ENCODE assay signal across 9 cellular contexts in genomic region chr17:3558603-3559269, GRCh38. TPM values are rescaled to one million over a fixed set of nuclear protein-coding genes. Genes with fewer than 3 reads are reported as not detected.
DNase-seq lines count a peak whose midpoint lies in the region; ATAC-seq, FAIRE-seq and TF ChIP-seq lines count a peak whose summit lies in the region.
"Had no signal": no experiment of that assay in that cellular context is flagged by ENCODE, and none has a peak within 500 bp of the region (broad histone marks: within the 10 kb centered on the region; RNA-seq: fewer than 3 reads in every experiment).

No MANE protein-coding gene starts in this region.

- H3K27ac ChIP-seq in HepG2 (ENCODE audit: extremely low read length, insufficient read depth, low read length) (no peak overlapping the region), tibial nerve (peak overlapping the region in 1 of 4 donors; percentile 56)
- H3K27ac ChIP-seq: SK-N-MC had no signal

- POLR2A ChIA-PET in HepG2 (lab: Yijun Ruan, JAX): interaction anchor here (0.9 to 1.5 kb wide), 3 partner anchors 12 to 77 kb away, joined by 3 to 7 read pairs (median 6); partner anchors contain the start of genes CTNS and SHPK

- no peaks in the 10 kb centered on the region for H3K79me2 ChIP-seq in HepG2 (ENCODE audit: insufficient read depth, low read length)

- peaks cover 27% of the 10 kb centered on the region for H3K4me1 ChIP-seq in HepG2 (ENCODE audit: insufficient read depth, low read length)
- H3K4me1 ChIP-seq in tibial nerve: peaks cover 0 to 18% (median 5%) of the 10 kb centered on the region in 4 donors

- TF ChIP-seq CTCF in HepG2 (CRISPR knock-in tag; IDR thresholded peaks at IDR 0.05): no peak
- no peak for TF ChIP-seq CTCF in tibial nerve (IDR thresholded peaks at IDR 0.05)

- FAIRE-seq in HepG2 (lab: Jason Lieb, UNC): no peak

- intact Hi-C loops in HepG2 (cut with micrococcal nuclease; ENCODE audit: unreplicated experiment): no loop called here

- H3K9me3 Mint-ChIP-seq in activated T-cell treated with anti-CD3 and anti-CD28 coated beads, Interleukin-2, amount 50 U/mL, for 72 hours: no peaks in the 10 kb centered on the region

- TF ChIP-seq EP300 in HepG2 (IDR thresholded peaks at IDR 0.05; ENCODE audit: low read depth in 2 of 2, low read length in 2 of 2) (no peak), HepG2 (CRISPR knock-in tag; IDR thresholded peaks at IDR 0.05; ENCODE audit: borderline replicate concordance) (no peak), tibial nerve (IDR thresholded peaks at IDR 0.05) (no peak)

- H3K4me1 Mint-ChIP-seq in activated T-cell treated with anti-CD3 and anti-CD28 coated beads, Interleukin-2, amount 50 U/mL, for 72 hours (ENCODE audit: low read depth): peaks cover 33% of the 10 kb centered on the region

- H3K4me3 Mint-ChIP-seq in activated T-cell treated with anti-CD3 and anti-CD28 coated beads, Interleukin-2, amount 50 U/mL, for 72 hours: peak overlapping the region; percentile 34 to 44

- H3K27me3 Mint-ChIP-seq in activated T-cell treated with anti-CD3 and anti-CD28 coated beads, Interleukin-2, amount 50 U/mL, for 72 hours (ENCODE audit: low read depth): no peaks in the 10 kb centered on the region

- TF ChIP-seq POLR2A in HepG2 (IDR thresholded peaks at IDR 0.05; ENCODE audit: insufficient read depth in 1 of 2, low read depth in 2 of 2, low read length in 2 of 2): no peak
- no peak for TF ChIP-seq POLR2A in tibial nerve (IDR thresholded peaks at IDR 0.05)

- H3K27me3 ChIP-seq in HepG2 (ENCODE audit: control insufficient read depth in 1 of 2, insufficient read depth in 2 of 2, low read length in 2 of 2) (peaks cover 6 to 29% of the 10 kb centered on the region in 2 experiments; a peak in 3 of 5 replicates), tibial nerve (no peaks in the 10 kb centered on the region)

- no peaks in the 10 kb centered on the region for H3K36me3 ChIP-seq in HepG2 (replicated peaks in 1 of 2; ENCODE audit: control insufficient read depth in 1 of 2, insufficient read depth in 2 of 2, low read length in 2 of 2)
- no peaks in the 10 kb centered on the region for H3K36me3 ChIP-seq in tibial nerve

- no peak overlapping the region for H3K9ac ChIP-seq in HepG2 (ENCODE audit: insufficient read depth, low read depth, low read length)

- no peak for TF ChIP-seq RAD21 in HepG2 (CRISPR knock-in tag; IDR thresholded peaks at IDR 0.05)

- BruUV-seq in HepG2 (replicated peaks; lab: Mats Ljungman, UMichigan): no TSS peak

- in situ Hi-C loops in HepG2 (cut with HindIII; ENCODE audit: extremely low pct_ligation_motif_present, low pct_unique_long_range_greater_than_20kb): no loop called here

- peak overlapping the region; percentile 76 for H3K4me2 ChIP-seq in HepG2 (ENCODE audit: low read depth, low read length)

- ATAC-seq in GM18502 (IDR thresholded peaks at IDR 0.05; ENCODE audit: poor library complexity, unreplicated experiment) (peak; percentile 75), GM21825 (IDR thresholded peaks at IDR 0.05; ENCODE audit: unreplicated experiment) (peak; percentile 66), HepG2 (peak; percentile 56)
- ATAC-seq in activated T-cell treated with anti-CD3 and anti-CD28 coated beads, Interleukin-2, amount 50 U/mL, for 72 hours (replicated peaks in 1 of 2): peak; percentile 76 to 84

- no peak overlapping the region for H2AFZ ChIP-seq in HepG2 (ENCODE audit: low read length)

- peak overlapping the region; percentile 14 for H3K27ac Mint-ChIP-seq in activated T-cell treated with anti-CD3 and anti-CD28 coated beads, Interleukin-2, amount 50 U/mL, for 72 hours

- no peaks in the 10 kb centered on the region for H3K36me3 Mint-ChIP-seq in activated T-cell treated with anti-CD3 and anti-CD28 coated beads, Interleukin-2, amount 50 U/mL, for 72 hours (ENCODE audit: insufficient read depth in 2 of 2)

- CTCF ChIA-PET in HepG2 (lab: Yijun Ruan, JAX; ENCODE audit: low intra/inter-chr PET ratio, low total read pairs): no interaction called here

- WGBS in HepG2 (ENCODE audit: low lambda C conversion rate): 45% methylated on average over 9 of the region's 25 CpGs
- WGBS in tibial nerve, 2 donors: 43 to 58% methylated on average over 14 to 24 of the region's 25 CpGs

- H4K20me1 ChIP-seq in HepG2 (ENCODE audit: insufficient read depth, low read length): no peaks in the 10 kb centered on the region

- H3K4me3 ChIP-seq in HepG2 (replicated peaks in 1 of 3; ENCODE audit: insufficient read depth in 1 of 3, low read depth in 2 of 3, low read length in 3 of 3) (peak overlapping the region in 1 of 3 experiments; percentile 50; a peak in 2 of 6 replicates), tibial nerve (no peak overlapping the region)
- H3K4me3 ChIP-seq: SK-N-MC had no signal

- H3K9me3 ChIP-seq in HepG2 (ENCODE audit: low read length): no peaks in the 10 kb centered on the region
- no peaks in the 10 kb centered on the region for H3K9me3 ChIP-seq in tibial nerve

- DNase-seq in NCI-H146 treated with DMSO at 0.1 percent for 48 hours (lab: John Stamatoyannopoulos, UW; ENCODE audit: unreplicated experiment): peak; percentile 16
- DNase-seq in activated T-cell treated with anti-CD3 and anti-CD28 coated beads, Interleukin-2, amount 50 U/mL, for 72 hours: peak; percentile 63 to 74
- DNase-seq in HepG2 (ENCODE audit: low spot score): no peak
- peak; percentile 71 for DNase-seq in ureter (ENCODE audit: low spot score)
- DNase-seq in NCI-H1092 (lab: John Stamatoyannopoulos, UW): no peak
- no peak for DNase-seq in tibial nerve (ENCODE audit: low spot score in 2 of 2)

TF ChIP-seq in HepG2, 621 proteins besides CTCF, POLR2A, EP300 and RAD21 (continues in another document):
- no peak for TF ChIP-seq REL (CRISPR knock-in tag; conservative IDR thresholded peaks at IDR 0.05)
- TF ChIP-seq KDM5B (CRISPR knock-in tag; IDR thresholded peaks at IDR 0.05; ENCODE audit: borderline replicate concordance): 0 out of 2 replicates have a peak, but pooled peaks have one; percentile 24
- TF ChIP-seq KDM2A (CRISPR knock-in tag; IDR thresholded peaks at IDR 0.05; ENCODE audit: borderline replicate concordance, low read depth): no peak
- no peak for TF ChIP-seq EED (CRISPR knock-in tag; IDR thresholded peaks at IDR 0.05)
- TF ChIP-seq FOXC1 (CRISPR knock-in tag; IDR thresholded peaks at IDR 0.05; ENCODE audit: borderline replicate concordance): no peak
- 0 out of 2 replicates have a peak, but pooled peaks have one; percentile 20 for TF ChIP-seq PHF20 (CRISPR knock-in tag; IDR thresholded peaks at IDR 0.05)

RNA-seq across cellular contexts. Expression of gene TRPV3, which starts 1.1 kb away (rescaled TPM):
- 1 to 10 TPM; 2.0 to 2.6 TPM for total RNA-seq in activated T-cell treated with anti-CD3 and anti-CD28 coated beads, Interleukin-2, amount 50 U/mL, for 72 hours
- 0.46 and 1.0 TPM in 2 replicates for total RNA-seq in HepG2 (2016; rRNA removed; fragmentation: Illumina TruSeq; extraction: Trizol)
- 0.10 and 0.18 TPM in 2 replicates for total RNA-seq in HepG2 (2016; cell fraction: cytosol; rRNA removed; fragmentation: Illumina TruSeq; extraction: Trizol; ENCODE audit: low read depth)
- 0.65 and 0.82 TPM in 2 replicates for total RNA-seq in HepG2 (2016; cell fraction: insoluble cytoplasmic fraction; rRNA removed; fragmentation: Illumina TruSeq; extraction: Trizol)
- total RNA-seq in HepG2 (2016; cell fraction: membrane; rRNA removed; fragmentation: Illumina TruSeq; extraction: Trizol): 0.14 and 0.34 TPM in 2 replicates
- total RNA-seq in HepG2 (2016; cell fraction: nucleus; rRNA removed; fragmentation: Illumina TruSeq; extraction: Trizol): 0.81 and 1.5 TPM in 2 replicates
- polyA plus RNA-seq in HepG2 (2011; rRNA removed): 0.40 and 0.90 TPM in 2 replicates
- 0.41 and 0.43 TPM in 2 replicates for polyA plus RNA-seq in HepG2 (2011; cell fraction: cytosol; rRNA removed)
- 1.8 and 2.7 TPM in 2 replicates for polyA plus RNA-seq in HepG2 (2011; cell fraction: nucleus; rRNA removed)
- 0.35 and 0.36 TPM in 2 replicates for polyA plus RNA-seq in HepG2 (2012)
- 0.03 and 0.05 TPM in 2 replicates for polyA plus RNA-seq in HepG2 (2016; cell fraction: cytosol; fragmentation: Illumina TruSeq; extraction: Trizol; ENCODE audit: low read depth)
- polyA plus RNA-seq in HepG2 (2016; cell fraction: insoluble cytoplasmic fraction; fragmentation: Illumina TruSeq; extraction: Trizol; ENCODE audit: low read depth): 0.23 and 0.37 TPM in 2 replicates
- polyA plus RNA-seq in HepG2 (2016; cell fraction: membrane; fragmentation: Illumina TruSeq; extraction: Trizol; ENCODE audit: low read depth): 0.09 and 0.27 TPM in 2 replicates
- 1.4 and 2.5 TPM in 2 replicates for polyA plus RNA-seq in HepG2 (2016; cell fraction: nucleus; fragmentation: Illumina TruSeq; extraction: Trizol; ENCODE audit: insufficient read depth, low read depth)
- 0.07 and 0.92 TPM in 2 replicates for polyA minus RNA-seq in HepG2 (2011; rRNA and poly(A)+ RNA removed; ENCODE audit: low replicate concordance)
- polyA minus RNA-seq in HepG2 (2011; cell fraction: cytosol; rRNA and poly(A)+ RNA removed): 1.2 TPM in 1 of 2 replicates, not detected in the other
- polyA minus RNA-seq in HepG2 (2011; cell fraction: nucleus; rRNA and poly(A)+ RNA removed): 0.99 and 1.2 TPM in 2 replicates
- total RNA-seq in ureter: 4.3 TPM
- 10 to 100 TPM in 1 of 4 donors, 1 to 10 TPM in 3; 4.2 to 21.4 (median 9.7) TPM for total RNA-seq in tibial nerve

RNA-seq across cellular contexts. Expression of gene TRPV1, which starts 50.5 kb away (rescaled TPM):
- total RNA-seq in activated T-cell treated with anti-CD3 and anti-CD28 coated beads, Interleukin-2, amount 50 U/mL, for 72 hours: 1 to 10 TPM; 4.1 to 5.1 TPM
- total RNA-seq in HepG2 (2016; rRNA removed; fragmentation: Illumina TruSeq; extraction: Trizol) (2.2 and 5.3 TPM in 2 replicates), ureter (9.0 TPM), tibial nerve (10 to 100 TPM; 11.3 to 31.5 (median 12.1) TPM)
- 1.9 TPM in 2 replicates for total RNA-seq in HepG2 (2016; cell fraction: cytosol; rRNA removed; fragmentation: Illumina TruSeq; extraction: Trizol; ENCODE audit: low read depth)
- 1.9 and 5.0 TPM in 2 replicates for total RNA-seq in HepG2 (2016; cell fraction: insoluble cytoplasmic fraction; rRNA removed; fragmentation: Illumina TruSeq; extraction: Trizol)
- 2.0 and 2.1 TPM in 2 replicates for total RNA-seq in HepG2 (2016; cell fraction: membrane; rRNA removed; fragmentation: Illumina TruSeq; extraction: Trizol)
- 7.9 and 9.6 TPM in 2 replicates for total RNA-seq in HepG2 (2016; cell fraction: nucleus; rRNA removed; fragmentation: Illumina TruSeq; extraction: Trizol)
- 8.0 and 9.5 TPM in 2 replicates for polyA plus RNA-seq in HepG2 (2011; rRNA removed)
- polyA plus RNA-seq in HepG2 (2011; cell fraction: cytosol; rRNA removed): 3.6 and 3.7 TPM in 2 replicates
- 29.7 and 33.7 TPM in 2 replicates for polyA plus RNA-seq in HepG2 (2011; cell fraction: nucleus; rRNA removed)
- polyA plus RNA-seq in HepG2 (2012): 5.3 and 6.4 TPM in 2 replicates
- 0.44 and 0.46 TPM in 2 replicates for polyA plus RNA-seq in HepG2 (2016; cell fraction: cytosol; fragmentation: Illumina TruSeq; extraction: Trizol; ENCODE audit: low read depth)
- 1.7 and 2.2 TPM in 2 replicates for polyA plus RNA-seq in HepG2 (2016; cell fraction: insoluble cytoplasmic fraction; fragmentation: Illumina TruSeq; extraction: Trizol; ENCODE audit: low read depth)
- polyA plus RNA-seq in HepG2 (2016; cell fraction: membrane; fragmentation: Illumina TruSeq; extraction: Trizol; ENCODE audit: low read depth): 0.60 and 0.85 TPM in 2 replicates
- polyA plus RNA-seq in HepG2 (2016; cell fraction: nucleus; fragmentation: Illumina TruSeq; extraction: Trizol; ENCODE audit: insufficient read depth, low read depth): 29.4 and 35.3 TPM in 2 replicates
- polyA minus RNA-seq in HepG2 (2011; rRNA and poly(A)+ RNA removed; ENCODE audit: low replicate concordance): 7.1 and 8.2 TPM in 2 replicates
- 1.3 and 4.2 TPM in 2 replicates for polyA minus RNA-seq in HepG2 (2011; cell fraction: cytosol; rRNA and poly(A)+ RNA removed)
- 10.7 and 14.4 TPM in 2 replicates for polyA minus RNA-seq in HepG2 (2011; cell fraction: nucleus; rRNA and poly(A)+ RNA removed)

Comparison
In these comparisons a context has a peak if more than half of its experiments do, and no peak if none do; other contexts are left out.
1. DNase-seq: peak in NCI-H146 treated with DMSO at 0.1 percent for 48 hours (single experiment), activated T-cell treated with anti-CD3 and anti-CD28 coated beads, Interleukin-2, amount 50 U/mL, for 72 hours (2 of 2) and ureter (single experiment); none in HepG2 (single experiment), NCI-H1092 (single experiment) and tibial nerve (0 of 2).
2. Peak in every context shown above with its lines, with median percentiles within 50 percentile points of each other: ATAC-seq.